In the genomic region with DNA sequence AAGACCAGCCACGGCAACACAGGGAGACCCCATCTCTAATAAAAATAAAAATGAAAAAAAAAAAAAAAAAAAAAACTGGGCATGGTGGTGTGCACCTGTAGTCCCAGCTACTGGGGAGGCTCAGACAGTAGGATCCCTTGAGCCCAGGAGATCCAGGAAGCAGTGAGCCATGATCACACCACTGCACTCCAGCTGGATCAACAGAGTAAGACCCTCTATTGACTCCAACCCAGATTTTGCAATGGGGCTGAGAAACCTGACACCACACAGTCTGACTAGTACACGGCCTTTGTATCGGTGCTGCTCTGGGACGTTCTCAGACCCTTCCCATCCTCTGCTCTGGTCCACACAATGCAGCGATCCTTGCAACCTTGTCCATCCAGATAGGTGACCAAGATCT, we compare ENCODE assay signal across 2 cellular contexts.
TF ChIP-seq lines count a peak whose summit lies in the region.

No MANE protein-coding gene starts in this region.

TF ChIP-seq in HepG2, 621 proteins besides CTCF, POLR2A, EP300 and RAD21:
- TF ChIP-seq, protein P1, sequence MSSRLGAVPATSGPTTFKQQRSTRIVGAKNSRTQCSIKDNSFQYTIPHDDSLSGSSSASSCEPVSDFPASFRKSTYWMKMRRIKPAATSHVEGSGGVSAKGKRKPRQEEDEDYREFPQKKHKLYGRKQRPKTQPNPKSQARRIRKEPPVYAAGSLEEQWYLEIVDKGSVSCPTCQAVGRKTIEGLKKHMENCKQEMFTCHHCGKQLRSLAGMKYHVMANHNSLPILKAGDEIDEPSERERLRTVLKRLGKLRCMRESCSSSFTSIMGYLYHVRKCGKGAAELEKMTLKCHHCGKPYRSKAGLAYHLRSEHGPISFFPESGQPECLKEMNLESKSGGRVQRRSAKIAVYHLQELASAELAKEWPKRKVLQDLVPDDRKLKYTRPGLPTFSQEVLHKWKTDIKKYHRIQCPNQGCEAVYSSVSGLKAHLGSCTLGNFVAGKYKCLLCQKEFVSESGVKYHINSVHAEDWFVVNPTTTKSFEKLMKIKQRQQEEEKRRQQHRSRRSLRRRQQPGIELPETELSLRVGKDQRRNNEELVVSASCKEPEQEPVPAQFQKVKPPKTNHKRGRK (CRISPR knock-in tag; IDR thresholded peaks at IDR 0.05), result no peak
- TF ChIP-seq WIZ (CRISPR knock-in tag; IDR thresholded peaks at IDR 0.05), result no peak
- TF ChIP-seq, protein P2, sequence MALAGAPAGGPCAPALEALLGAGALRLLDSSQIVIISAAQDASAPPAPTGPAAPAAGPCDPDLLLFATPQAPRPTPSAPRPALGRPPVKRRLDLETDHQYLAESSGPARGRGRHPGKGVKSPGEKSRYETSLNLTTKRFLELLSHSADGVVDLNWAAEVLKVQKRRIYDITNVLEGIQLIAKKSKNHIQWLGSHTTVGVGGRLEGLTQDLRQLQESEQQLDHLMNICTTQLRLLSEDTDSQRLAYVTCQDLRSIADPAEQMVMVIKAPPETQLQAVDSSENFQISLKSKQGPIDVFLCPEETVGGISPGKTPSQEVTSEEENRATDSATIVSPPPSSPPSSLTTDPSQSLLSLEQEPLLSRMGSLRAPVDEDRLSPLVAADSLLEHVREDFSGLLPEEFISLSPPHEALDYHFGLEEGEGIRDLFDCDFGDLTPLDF (CRISPR knock-in tag; IDR thresholded peaks at IDR 0.05), result no peak
- TF ChIP-seq ZNF12 (CRISPR knock-in tag; IDR thresholded peaks at IDR 0.05), result no peak
- TF ChIP-seq, protein P3, sequence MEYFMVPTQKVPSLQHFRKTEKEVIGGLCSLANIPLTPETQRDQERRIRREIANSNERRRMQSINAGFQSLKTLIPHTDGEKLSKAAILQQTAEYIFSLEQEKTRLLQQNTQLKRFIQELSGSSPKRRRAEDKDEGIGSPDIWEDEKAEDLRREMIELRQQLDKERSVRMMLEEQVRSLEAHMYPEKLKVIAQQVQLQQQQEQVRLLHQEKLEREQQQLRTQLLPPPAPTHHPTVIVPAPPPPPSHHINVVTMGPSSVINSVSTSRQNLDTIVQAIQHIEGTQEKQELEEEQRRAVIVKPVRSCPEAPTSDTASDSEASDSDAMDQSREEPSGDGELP (IDR thresholded peaks at IDR 0.05; ENCODE audit: borderline replicate concordance, low read depth), result peak; percentile 44; the same call in 1 of the 2 replicates
- peak; percentile 80; the same call in 1 of the 2 replicates for TF ChIP-seq SIX1 (CRISPR knock-in tag; IDR thresholded peaks at IDR 0.05; ENCODE audit: borderline replicate concordance)
- TF ChIP-seq, protein P4, sequence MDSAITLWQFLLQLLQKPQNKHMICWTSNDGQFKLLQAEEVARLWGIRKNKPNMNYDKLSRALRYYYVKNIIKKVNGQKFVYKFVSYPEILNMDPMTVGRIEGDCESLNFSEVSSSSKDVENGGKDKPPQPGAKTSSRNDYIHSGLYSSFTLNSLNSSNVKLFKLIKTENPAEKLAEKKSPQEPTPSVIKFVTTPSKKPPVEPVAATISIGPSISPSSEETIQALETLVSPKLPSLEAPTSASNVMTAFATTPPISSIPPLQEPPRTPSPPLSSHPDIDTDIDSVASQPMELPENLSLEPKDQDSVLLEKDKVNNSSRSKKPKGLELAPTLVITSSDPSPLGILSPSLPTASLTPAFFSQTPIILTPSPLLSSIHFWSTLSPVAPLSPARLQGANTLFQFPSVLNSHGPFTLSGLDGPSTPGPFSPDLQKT (CRISPR knock-in tag; IDR thresholded peaks at IDR 0.05; ENCODE audit: borderline replicate concordance), result no peak
- TF ChIP-seq, protein P5, sequence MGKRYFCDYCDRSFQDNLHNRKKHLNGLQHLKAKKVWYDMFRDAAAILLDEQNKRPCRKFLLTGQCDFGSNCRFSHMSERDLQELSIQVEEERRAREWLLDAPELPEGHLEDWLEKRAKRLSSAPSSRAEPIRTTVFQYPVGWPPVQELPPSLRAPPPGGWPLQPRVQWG (CRISPR knock-in tag; IDR thresholded peaks at IDR 0.05; ENCODE audit: borderline replicate concordance, low read depth), result no peak
- peak; percentile 60; the same call in 1 of the 2 replicates for TF ChIP-seq ZMYM3 (CRISPR knock-in tag; IDR thresholded peaks at IDR 0.05)
- TF ChIP-seq ZNF737 (CRISPR knock-in tag; IDR thresholded peaks at IDR 0.05; ENCODE audit: borderline replicate concordance), result no peak
- no peak for TF ChIP-seq ZNF224 (CRISPR knock-in tag; IDR thresholded peaks at IDR 0.05)
- TF ChIP-seq, protein P6, sequence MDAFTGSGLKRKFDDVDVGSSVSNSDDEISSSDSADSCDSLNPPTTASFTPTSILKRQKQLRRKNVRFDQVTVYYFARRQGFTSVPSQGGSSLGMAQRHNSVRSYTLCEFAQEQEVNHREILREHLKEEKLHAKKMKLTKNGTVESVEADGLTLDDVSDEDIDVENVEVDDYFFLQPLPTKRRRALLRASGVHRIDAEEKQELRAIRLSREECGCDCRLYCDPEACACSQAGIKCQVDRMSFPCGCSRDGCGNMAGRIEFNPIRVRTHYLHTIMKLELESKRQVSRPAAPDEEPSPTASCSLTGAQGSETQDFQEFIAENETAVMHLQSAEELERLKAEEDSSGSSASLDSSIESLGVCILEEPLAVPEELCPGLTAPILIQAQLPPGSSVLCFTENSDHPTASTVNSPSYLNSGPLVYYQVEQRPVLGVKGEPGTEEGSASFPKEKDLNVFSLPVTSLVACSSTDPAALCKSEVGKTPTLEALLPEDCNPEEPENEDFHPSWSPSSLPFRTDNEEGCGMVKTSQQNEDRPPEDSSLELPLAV (CRISPR knock-in tag; conservative IDR thresholded peaks at IDR 0.05; ENCODE audit: low read depth), result no peak
- TF ChIP-seq CCAR2 (optimal IDR thresholded peaks at IDR 0.05; ENCODE audit: low read depth, low read length), result no peak
- peak; percentile 89 for TF ChIP-seq ZNF460 (CRISPR knock-in tag; IDR thresholded peaks at IDR 0.05; ENCODE audit: borderline replicate concordance)
- TF ChIP-seq FOXA1 (IDR thresholded peaks at IDR 0.05), result no peak
- TF ChIP-seq FOXA1 (CRISPR knock-in tag; IDR thresholded peaks at IDR 0.05), result peak; percentile 39; the same call in 1 of the 2 replicates
- no peak for TF ChIP-seq RFXAP (CRISPR knock-in tag; IDR thresholded peaks at IDR 0.05; ENCODE audit: borderline replicate concordance)
- no peak for TF ChIP-seq TEAD3 (CRISPR knock-in tag; optimal IDR thresholded peaks at IDR 0.05; ENCODE audit: borderline replicate concordance)
- no peak for TF ChIP-seq CHCHD3 (CRISPR knock-in tag; IDR thresholded peaks at IDR 0.05)
- TF ChIP-seq SIX4 (CRISPR knock-in tag; IDR thresholded peaks at IDR 0.05), result peak; percentile 88
- peak; percentile 9; the same call in 1 of the 2 replicates for TF ChIP-seq CEBPB (IDR thresholded peaks at IDR 0.05; ENCODE audit: borderline replicate concordance, low read depth, low read length)
- TF ChIP-seq ZBTB3 (CRISPR knock-in tag; IDR thresholded peaks at IDR 0.05; ENCODE audit: borderline replicate concordance, low read depth), result peak; percentile 30; the same call in 1 of the 2 replicates

TF ChIP-seq in WTC11, 78 proteins besides CTCF, POLR2A, EP300 and RAD21:
- TF ChIP-seq FOXK1 (CRISPR knock-in tag; IDR thresholded peaks at IDR 0.05) (no peak), TEAD4 (CRISPR knock-in tag; IDR thresholded peaks at IDR 0.05) (no peak), ZNF263 (CRISPR knock-in tag; IDR thresholded peaks at IDR 0.05; ENCODE audit: low read depth) (no peak)
- TF ChIP-seq, protein P7, sequence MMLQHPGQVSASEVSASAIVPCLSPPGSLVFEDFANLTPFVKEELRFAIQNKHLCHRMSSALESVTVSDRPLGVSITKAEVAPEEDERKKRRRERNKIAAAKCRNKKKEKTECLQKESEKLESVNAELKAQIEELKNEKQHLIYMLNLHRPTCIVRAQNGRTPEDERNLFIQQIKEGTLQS (CRISPR knock-in tag; conservative IDR thresholded peaks at IDR 0.05), result no peak
